25 cellular contexts compared by ENCODE assay signal in genomic region chr10:44899450-44900080, GRCh38. TPM values are rescaled to one million over a fixed set of nuclear protein-coding genes. Genes with fewer than 3 reads are reported as not detected.
"Had no signal": no experiment of that assay in that cellular context is flagged by ENCODE, and none has a peak within 500 bp of the region (broad histone marks: within the 10 kb centered on the region; RNA-seq: fewer than 3 reads in every experiment).

No MANE protein-coding gene starts in this region.

- H3K4me3 Mint-ChIP-seq: activated CD4-positive, alpha-beta memory T cell treated with anti-CD3 and anti-CD28 coated beads for 36 hours; activated CD8-positive, alpha-beta memory T cell treated with anti-CD3 and anti-CD28 coated beads, Interleukin-2, amount 10 ng/mL, durations not matched to agents 7 days and 5 days; activated naive CD4-positive, alpha-beta T cell treated with anti-CD3 and anti-CD28 coated beads for 36 hours; activated naive CD8-positive, alpha-beta T cell treated with anti-CD3 and anti-CD28 coated beads, Interleukin-2, amount 50 U/mL, for 24 hours; dendritic cell treated with granulocyte-macrophage colony-stimulating factor and Interleukin-4, amounts not matched to agents 40 ng/mL and 50 ng/mL, for 4 days; T-cell had no signal

- H3K27ac ChIP-seq: breast epithelium, heart left ventricle, left lung, neutrophil, tibial nerve, vagina had no signal

- H3K36me3 Mint-ChIP-seq: activated CD4-positive, alpha-beta memory T cell treated with anti-CD3 and anti-CD28 coated beads for 36 hours; activated CD8-positive, alpha-beta memory T cell treated with anti-CD3 and anti-CD28 coated beads, Interleukin-2, amount 10 ng/mL, durations not matched to agents 7 days and 5 days; T-cell had no signal

- H3K27me3 ChIP-seq: breast epithelium, heart left ventricle, left lung, neutrophil, tibial nerve, vagina had no signal

- H3K27ac Mint-ChIP-seq: activated CD4-positive, alpha-beta memory T cell treated with anti-CD3 and anti-CD28 coated beads for 36 hours; activated CD8-positive, alpha-beta memory T cell treated with anti-CD3 and anti-CD28 coated beads, Interleukin-2, amount 10 ng/mL, durations not matched to agents 7 days and 5 days; activated naive CD4-positive, alpha-beta T cell treated with anti-CD3 and anti-CD28 coated beads for 36 hours; activated naive CD8-positive, alpha-beta T cell treated with anti-CD3 and anti-CD28 coated beads, Interleukin-2, amount 50 U/mL, for 24 hours; activated T-helper 2 cell treated with anti-CD3 and anti-CD28 coated beads, Interferon-gamma antibody, Interleukin-2, Interleukin-4, amounts not matched to agents 10 μg/mL and 5 μg/mL and 100 μg/mL, durations not matched to agents 14 hours and 24 hours and 36 hours; dendritic cell treated with granulocyte-macrophage colony-stimulating factor and Interleukin-4, amounts not matched to agents 40 ng/mL and 50 ng/mL, for 4 days; T-cell had no signal

- H3K4me1 ChIP-seq: breast epithelium, heart left ventricle, left lung, vagina had no signal

- H3K36me3 ChIP-seq: breast epithelium, heart left ventricle, left lung, neutrophil, vagina had no signal

- ATAC-seq: activated CD8-positive, alpha-beta memory T cell treated with anti-CD3 and anti-CD28 coated beads, Interleukin-2, amount 10 ng/mL, durations not matched to agents 7 days and 5 days; activated naive CD8-positive, alpha-beta T cell treated with anti-CD3 and anti-CD28 coated beads, Interleukin-2, amount 50 U/mL, for 24 hours; heart left ventricle; left lung; T-cell had no signal

- H3K4me3 ChIP-seq: breast epithelium, heart left ventricle, left lung, tibial nerve, vagina had no signal

- DNase-seq: activated CD4-positive, alpha-beta memory T cell treated with anti-CD3 and anti-CD28 coated beads for 36 hours; activated CD4-positive, alpha-beta T cell treated with anti-CD3 and anti-CD28 coated beads for 1 hour; activated CD8-positive, alpha-beta memory T cell treated with anti-CD3 and anti-CD28 coated beads, Interleukin-2, amount 10 ng/mL, durations not matched to agents 7 days and 5 days; activated naive CD4-positive, alpha-beta T cell treated with anti-CD3 and anti-CD28 coated beads for 36 hours; activated naive CD8-positive, alpha-beta T cell treated with anti-CD3 and anti-CD28 coated beads, Interleukin-2, amount 50 U/mL, for 24 hours; activated T-cell treated with anti-CD3 and anti-CD28 coated beads, Interleukin-2, amount 50 U/mL, for 1 hour; aorta; effector memory CD4-positive, alpha-beta T cell; heart left ventricle; islet precursor cell; left lung; mesendoderm; posterior cingulate gyrus; stimulated activated CD4-positive, alpha-beta T cell treated with anti-CD3 and anti-CD28 coated beads, Interleukin-4, amount 100 ng/mL, for 24 hours; stimulated activated naive CD4-positive, alpha-beta T cell treated with Interleukin-2 at 50 U/mL for 16 hours; substantia nigra; T-cell; T-helper 9 cell had no signal

- H3K9me3 ChIP-seq: breast epithelium, left lung, neutrophil, tibial nerve, vagina had no signal

- H3K9me3 Mint-ChIP-seq: activated CD4-positive, alpha-beta memory T cell treated with anti-CD3 and anti-CD28 coated beads for 36 hours; activated naive CD4-positive, alpha-beta T cell treated with anti-CD3 and anti-CD28 coated beads for 36 hours; activated naive CD8-positive, alpha-beta T cell treated with anti-CD3 and anti-CD28 coated beads, Interleukin-2, amount 50 U/mL, for 24 hours; activated T-helper 2 cell treated with anti-CD3 and anti-CD28 coated beads, Interferon-gamma antibody, Interleukin-2, Interleukin-4, amounts not matched to agents 10 μg/mL and 5 μg/mL and 100 μg/mL, durations not matched to agents 14 hours and 24 hours and 36 hours; dendritic cell treated with granulocyte-macrophage colony-stimulating factor and Interleukin-4, amounts not matched to agents 40 ng/mL and 50 ng/mL, for 4 days; T-cell had no signal

- H3K27me3 Mint-ChIP-seq: activated naive CD8-positive, alpha-beta T cell treated with anti-CD3 and anti-CD28 coated beads, Interleukin-2, amount 50 U/mL, for 24 hours; dendritic cell treated with granulocyte-macrophage colony-stimulating factor and Interleukin-4, amounts not matched to agents 40 ng/mL and 50 ng/mL, for 4 days; T-cell had no signal

- H3K4me1 Mint-ChIP-seq: activated CD8-positive, alpha-beta memory T cell treated with anti-CD3 and anti-CD28 coated beads, Interleukin-2, amount 10 ng/mL, durations not matched to agents 7 days and 5 days; activated naive CD8-positive, alpha-beta T cell treated with anti-CD3 and anti-CD28 coated beads, Interleukin-2, amount 50 U/mL, for 24 hours; T-cell had no signal

- FAIRE-seq: frontal cortex had no signal

RNA-seq across cellular contexts. Expression of gene TMEM72, which starts 11.6 kb away (rescaled TPM):
- total RNA-seq: activated CD4-positive, alpha-beta memory T cell treated with anti-CD3 and anti-CD28 coated beads for 36 hours; activated CD8-positive, alpha-beta memory T cell treated with anti-CD3 and anti-CD28 coated beads, Interleukin-2, amount 10 ng/mL, durations not matched to agents 7 days and 5 days; activated naive CD4-positive, alpha-beta T cell treated with anti-CD3 and anti-CD28 coated beads for 36 hours; activated T-helper 2 cell treated with anti-CD3 and anti-CD28 coated beads, Interferon-gamma antibody, Interleukin-2, Interleukin-4, amounts not matched to agents 10 μg/mL and 5 μg/mL and 100 μg/mL, durations not matched to agents 14 hours and 24 hours and 36 hours; aorta; breast epithelium; frontal cortex; vagina had no signal
